13 cellular contexts compared by ENCODE assay signal in the genomic region with DNA sequence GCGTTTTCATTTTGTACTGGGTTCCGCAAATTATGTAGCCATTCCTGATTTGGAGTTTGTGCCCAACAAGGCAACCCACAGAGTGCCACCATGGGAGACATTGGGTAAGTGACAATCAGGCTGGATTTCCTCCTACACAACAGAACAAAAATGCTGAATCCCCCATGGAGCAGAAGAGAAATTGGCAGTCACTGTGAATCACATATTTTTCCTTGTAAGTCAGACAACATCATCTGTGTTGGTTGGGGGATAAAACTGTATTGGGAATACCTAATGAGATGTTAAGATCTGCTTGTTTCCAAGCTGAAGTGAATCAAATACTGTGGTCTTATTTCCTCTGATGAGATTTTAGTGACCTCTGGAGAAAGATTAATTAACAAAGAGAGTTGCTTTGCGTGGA.
"Had no signal": no experiment of that assay in that cellular context is flagged by ENCODE, and none has a peak within 500 bp of the region (broad histone marks: within the 10 kb centered on the region; RNA-seq: fewer than 3 reads in every experiment).

No MANE protein-coding gene starts in this region.

- H3K36me3 ChIP-seq: ascending aorta, heart right ventricle had no signal

- H3K27ac ChIP-seq: ascending aorta, heart right ventricle had no signal

- H3K4me1 ChIP-seq: ascending aorta, heart right ventricle had no signal

- DNase-seq: activated CD4-positive, alpha-beta T cell treated with anti-CD3 and anti-CD28 coated beads, Interleukin-2, amount 10 ng/mL, durations not matched to agents 7 days and 5 days; activated CD8-positive, alpha-beta T cell treated with anti-CD3 and anti-CD28 coated beads, Interleukin-2, amount 10 ng/mL, durations not matched to agents 7 days and 5 days; activated naive CD4-positive, alpha-beta T cell treated with anti-CD3 and anti-CD28 coated beads, Interleukin-2, amount 10 ng/mL, durations not matched to agents 7 days and 5 days; activated T-cell treated with anti-CD3 and anti-CD28 coated beads, Interleukin-2, amount 50 U/mL, for 4 hours; heart right ventricle; kidney glomerular epithelial cell; left ventricle myocardium superior; nephron progenitor cell; nucleus accumbens; retina; stimulated activated CD4-positive, alpha-beta T cell treated with anti-CD3 and anti-CD28 coated beads, Interleukin-2, amount 100 ng/mL, for 48 hours; T1000 had no signal

- H3K9me3 ChIP-seq: ascending aorta, heart right ventricle had no signal

- H3K4me3 ChIP-seq: ascending aorta, heart right ventricle had no signal

- H3K27me3 ChIP-seq: ascending aorta had no signal
